ENCODE assay signal across 33 cellular contexts in the genomic region with DNA sequence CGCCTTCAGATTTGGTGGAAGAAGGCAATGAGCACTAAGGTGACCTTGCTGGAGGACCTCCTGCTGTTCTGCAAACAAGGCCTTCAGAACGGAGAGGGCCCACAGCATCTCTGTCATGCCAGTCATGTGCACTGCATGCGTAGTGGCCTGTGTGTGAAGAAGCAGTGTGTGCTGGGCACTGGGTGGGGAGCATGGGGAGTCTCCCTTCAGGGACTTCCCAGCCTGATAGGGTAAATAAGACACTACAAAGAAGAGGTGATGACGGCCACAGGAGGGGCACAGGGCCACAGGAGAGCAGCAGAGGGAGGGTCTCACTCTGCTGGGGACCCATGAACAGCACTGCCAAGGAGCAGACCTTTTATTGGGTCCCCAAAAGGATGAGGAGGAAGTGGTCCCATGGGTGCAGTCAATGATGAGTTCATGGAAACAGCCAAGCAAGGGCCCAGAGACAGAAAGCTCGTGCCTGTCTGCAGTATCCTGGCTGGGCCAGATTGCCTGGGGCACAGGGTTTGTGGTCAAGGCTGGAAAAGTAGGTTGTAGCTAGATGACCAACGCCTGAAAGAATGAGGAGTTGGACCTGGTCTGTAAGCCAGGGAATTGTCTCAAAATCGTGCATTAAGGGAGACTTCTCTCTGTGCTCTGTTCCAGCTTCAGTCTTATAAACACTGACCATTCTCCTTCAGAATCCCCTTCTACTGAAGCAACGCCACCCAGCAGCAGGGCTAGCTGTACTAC.
DNase-seq lines count a peak whose midpoint lies in the region; ATAC-seq and TF ChIP-seq lines count a peak whose summit lies in the region.
"Had no signal": no experiment of that assay in that cellular context is flagged by ENCODE, and none has a peak within 500 bp of the region (broad histone marks: within the 10 kb centered on the region; RNA-seq: fewer than 3 reads in every experiment).

No MANE protein-coding gene starts in this region.

- no peaks in the 10 kb centered on the region for H3K36me3 Mint-ChIP-seq in T-helper 2 cell treated with Interferon-gamma antibody and Interleukin-4, amounts not matched to agents 5 μg/mL and 100 μg/mL, for 36 hours (ENCODE audit: low read depth)
- H3K36me3 Mint-ChIP-seq in activated CD8-positive, alpha-beta T cell treated with anti-CD3 and anti-CD28 coated beads for 36 hours (ENCODE audit: low read depth), result no peaks in the 10 kb centered on the region
- H3K36me3 Mint-ChIP-seq: activated CD4-positive, alpha-beta memory T cell treated with anti-CD3 and anti-CD28 coated beads for 36 hours; activated naive CD4-positive, alpha-beta T cell treated with anti-CD3 and anti-CD28 coated beads, Interleukin-2, amount 50 U/mL, for 72 hours had no signal

- POLR2A ChIA-PET in activated CD8-positive, alpha-beta T cell treated with anti-CD3 and anti-CD28 coated beads for 36 hours (lab: Charles Lee), result no interaction called here

- H3K27me3 Mint-ChIP-seq in T-helper 2 cell treated with Interferon-gamma antibody and Interleukin-4, amounts not matched to agents 5 μg/mL and 100 μg/mL, for 36 hours (ENCODE audit: low read depth), result peaks cover 4% of the 10 kb centered on the region
- no peaks in the 10 kb centered on the region for H3K27me3 Mint-ChIP-seq in activated CD8-positive, alpha-beta T cell treated with anti-CD3 and anti-CD28 coated beads for 36 hours

- whole genome bisulfite sequencing in tibial nerve, 2 donors, result 80 to 90% methylated on average over 8 of the region's 8 CpGs

- no peak for TF ChIP-seq POLR2A in tibial nerve (IDR thresholded peaks at IDR 0.05)

- H3K9me3 ChIP-seq in adipocyte (ENCODE audit: control insufficient read depth, low read length), result peaks cover 17% of the 10 kb centered on the region
- peaks cover 0 to 11% (median 0%) of the 10 kb centered on the region in 4 donors for H3K9me3 ChIP-seq in tibial nerve
- H3K9me3 ChIP-seq: BLaER1, heart left ventricle, ovary, SJSA1, stomach, thyroid gland had no signal

- H3K4me1 ChIP-seq in adipocyte (ENCODE audit: control insufficient read depth, insufficient read depth, low read length), result no peaks in the 10 kb centered on the region
- H3K4me1 ChIP-seq in tibial nerve, result no peaks in the 10 kb centered on the region
- H3K4me1 ChIP-seq: BLaER1, thyroid gland had no signal

- H3K4me3 ChIP-seq in adipocyte (ENCODE audit: low read length), result no peak overlapping the region
- H3K4me3 ChIP-seq in foreskin fibroblast (ENCODE audit: low read depth in 1 of 2, low read length in 2 of 2), result no peak overlapping the region
- H3K4me3 ChIP-seq in tibial nerve, result no peak overlapping the region
- H3K4me3 ChIP-seq: BLaER1, GM23338, heart left ventricle, ovary, SJSA1, stomach, thyroid gland had no signal

- H3K27ac ChIP-seq in tibial nerve, result no peak overlapping the region
- H3K27ac ChIP-seq: BLaER1, HL-60, ovary, SJSA1, stomach, thyroid gland had no signal

- no peaks in the 10 kb centered on the region for H3K36me3 ChIP-seq in adipocyte (ENCODE audit: control insufficient read depth, insufficient read depth, low read length, severe bottlenecking)
- no peaks in the 10 kb centered on the region for H3K36me3 ChIP-seq in tibial nerve
- H3K36me3 ChIP-seq: BLaER1, ovary, SJSA1, stomach, thyroid gland had no signal

- ATAC-seq in activated CD8-positive, alpha-beta T cell treated with anti-CD3 and anti-CD28 coated beads for 36 hours, result no peak
- ATAC-seq: activated naive CD4-positive, alpha-beta T cell treated with anti-CD3 and anti-CD28 coated beads, Interleukin-2, amount 50 U/mL, for 72 hours; GM23338; heart left ventricle; T-cell had no signal

- TF ChIP-seq EP300 in tibial nerve (IDR thresholded peaks at IDR 0.05), result no peak

- CTCF ChIA-PET in activated CD8-positive, alpha-beta T cell treated with anti-CD3 and anti-CD28 coated beads for 36 hours (lab: Charles Lee), result no interaction called here

- no peaks in the 10 kb centered on the region for H3K4me1 Mint-ChIP-seq in T-helper 2 cell treated with Interferon-gamma antibody and Interleukin-4, amounts not matched to agents 5 μg/mL and 100 μg/mL, for 36 hours (ENCODE audit: low read depth)
- no peaks in the 10 kb centered on the region for H3K4me1 Mint-ChIP-seq in activated CD8-positive, alpha-beta T cell treated with anti-CD3 and anti-CD28 coated beads for 36 hours (ENCODE audit: low read depth)
- H3K4me1 Mint-ChIP-seq: nephron, T-cell had no signal

- H3K4me3 Mint-ChIP-seq in T-helper 2 cell treated with Interferon-gamma antibody and Interleukin-4, amounts not matched to agents 5 μg/mL and 100 μg/mL, for 36 hours, result no peak overlapping the region
- H3K4me3 Mint-ChIP-seq in activated CD8-positive, alpha-beta T cell treated with anti-CD3 and anti-CD28 coated beads for 36 hours, result no peak overlapping the region
- H3K4me3 Mint-ChIP-seq: activated CD4-positive, alpha-beta memory T cell treated with anti-CD3 and anti-CD28 coated beads for 36 hours; GM23338; nephron; T-cell had no signal

- DNase-seq in AG09319 (ENCODE audit: extremely low read depth, low read depth) (peak; percentile 18), GOT3 (lab: John Stamatoyannopoulos, UW) (peak; percentile 31), adipocyte (ENCODE audit: low read depth) (peak; percentile 85), foreskin fibroblast (peak; percentile 25 to 60), tibial nerve (ENCODE audit: low spot score in 2 of 2) (no peak)
- no peak for DNase-seq in NK-92 treated with Interleukin-12 subunit alpha and Interleukin-12 subunit beta, amount 100 ng/mL, for 24 hours (lab: John Stamatoyannopoulos, UW)
- DNase-seq in T-helper 2 cell treated with Interferon-gamma antibody and Interleukin-4, amounts not matched to agents 5 μg/mL and 100 μg/mL, for 36 hours (ENCODE audit: low spot score), result no peak
- DNase-seq in activated CD8-positive, alpha-beta T cell treated with anti-CD3 and anti-CD28 coated beads for 36 hours, result no peak
- DNase-seq: activated CD4-positive, alpha-beta memory T cell treated with anti-CD3 and anti-CD28 coated beads for 36 hours; activated CD4-positive, CD25-positive, alpha-beta regulatory T cell treated with anti-CD3 and anti-CD28 coated beads, Interleukin-2, amount 50 U/mL, for 72 hours; activated CD8-positive, alpha-beta memory T cell treated with anti-CD3 and anti-CD28 coated beads, Interleukin-2, amount 50 U/mL, for 48 hours; central memory CD4-positive, alpha-beta T cell; COR-L47; DMS53; GF-D8; heart left ventricle; Kasumi-1; NCI-H1048; NCI-H1930; NCI-H69; ovary; retina; small intestine; stomach; T-cell; thyroid gland had no signal

- TF ChIP-seq CTCF in AG09319 (IDR thresholded peaks at IDR 0.05; ENCODE audit: low read depth, low read length) (no peak), foreskin fibroblast (IDR thresholded peaks at IDR 0.05; ENCODE audit: low read depth, low read length) (no peak), tibial nerve (IDR thresholded peaks at IDR 0.05) (no peak)
- TF ChIP-seq CTCF in activated CD8-positive, alpha-beta T cell treated with anti-CD3 and anti-CD28 coated beads for 36 hours (IDR thresholded peaks at IDR 0.05), result no peak

- H3K27me3 ChIP-seq in adipocyte (replicated peaks; ENCODE audit: control insufficient read depth, insufficient read depth, low read length) (peaks cover 31% of the 10 kb centered on the region), tibial nerve (no peaks in the 10 kb centered on the region)
- H3K27me3 ChIP-seq: BLaER1, heart left ventricle, ovary, SJSA1, stomach, thyroid gland had no signal

- intact Hi-C loops in activated CD8-positive, alpha-beta T cell treated with anti-CD3 and anti-CD28 coated beads for 36 hours (cut with micrococcal nuclease), result no loop called here

- H3K9me3 Mint-ChIP-seq in T-helper 2 cell treated with Interferon-gamma antibody and Interleukin-4, amounts not matched to agents 5 μg/mL and 100 μg/mL, for 36 hours, result no peaks in the 10 kb centered on the region
- H3K9me3 Mint-ChIP-seq in activated CD8-positive, alpha-beta T cell treated with anti-CD3 and anti-CD28 coated beads for 36 hours, result no peaks in the 10 kb centered on the region
- H3K9me3 Mint-ChIP-seq: activated CD4-positive, alpha-beta memory T cell treated with anti-CD3 and anti-CD28 coated beads for 36 hours; activated naive CD4-positive, alpha-beta T cell treated with anti-CD3 and anti-CD28 coated beads, Interleukin-2, amount 50 U/mL, for 72 hours; activated T-helper 2 cell treated with anti-CD3 and anti-CD28 coated beads, Interferon-gamma antibody, Interleukin-2, Interleukin-4, amounts not matched to agents 10 μg/mL and 5 μg/mL and 100 μg/mL, durations not matched to agents 14 hours and 24 hours and 36 hours; GM23338 had no signal

- no peak overlapping the region for H3K9ac ChIP-seq in adipocyte (ENCODE audit: low read length)
- H3K9ac ChIP-seq: BLaER1 had no signal

- H3K27ac Mint-ChIP-seq in T-helper 2 cell treated with Interferon-gamma antibody and Interleukin-4, amounts not matched to agents 5 μg/mL and 100 μg/mL, for 36 hours, result no peak overlapping the region
- H3K27ac Mint-ChIP-seq in activated CD8-positive, alpha-beta T cell treated with anti-CD3 and anti-CD28 coated beads for 36 hours, result no peak overlapping the region
- H3K27ac Mint-ChIP-seq: activated CD4-positive, alpha-beta memory T cell treated with anti-CD3 and anti-CD28 coated beads for 36 hours; activated T-helper 2 cell treated with anti-CD3 and anti-CD28 coated beads, Interferon-gamma antibody, Interleukin-2, Interleukin-4, amounts not matched to agents 10 μg/mL and 5 μg/mL and 100 μg/mL, durations not matched to agents 14 hours and 24 hours and 36 hours; GM23338; nephron; T-cell had no signal

Comparison
In these comparisons a context has a peak if more than half of its experiments do, and no peak if none do; other contexts are left out.
1. DNase-seq: peak in AG09319 (single experiment), GOT3 (single experiment), adipocyte (single experiment) and foreskin fibroblast (2 of 2); none in tibial nerve (0 of 2), NK-92 treated with Interleukin-12 subunit alpha and Interleukin-12 subunit beta, amount 100 ng/mL, for 24 hours (single experiment), T-helper 2 cell treated with Interferon-gamma antibody and Interleukin-4, amounts not matched to agents 5 μg/mL and 100 μg/mL, for 36 hours (single experiment) and activated CD8-positive, alpha-beta T cell treated with anti-CD3 and anti-CD28 coated beads for 36 hours (single experiment).